In genomic region chr5:98517559-98517958, GRCh38 we compare ENCODE assay signal across 23 cellular contexts.
"Had no signal": no experiment of that assay in that cellular context is flagged by ENCODE, and none has a peak within 500 bp of the region (broad histone marks: within the 10 kb centered on the region; RNA-seq: fewer than 3 reads in every experiment).

No MANE protein-coding gene starts in this region.

- H3K9me3 ChIP-seq: breast epithelium, esophagus squamous epithelium, right lobe of liver, testis had no signal

- FAIRE-seq: frontal cortex, urothelium cell line had no signal

- DNase-seq: activated CD4-positive, alpha-beta T cell treated with anti-CD3 and anti-CD28 coated beads for 4 hours; activated CD4-positive, alpha-beta T cell treated with anti-CD3 and anti-CD28 coated beads, Interleukin-2, amount 50 U/mL, for 4 hours; activated naive CD4-positive, alpha-beta T cell; activated T-cell treated with anti-CD3 and anti-CD28 coated beads for 4 hours; activated T-cell treated with anti-CD3 and anti-CD28 coated beads, Interleukin-2, amount 50 U/mL, for 72 hours; dermis blood vessel endothelial cell; effector CD4-positive, alpha-beta T cell; esophagus squamous epithelium; islet precursor cell; left ventricle myocardium superior; naive thymus-derived CD4-positive, alpha-beta T cell; occipital lobe; right lobe of liver; stimulated activated CD4-positive, alpha-beta T cell treated with anti-CD3 and anti-CD28 coated beads, Interleukin-1b, Interleukin-23, amount 100 ng/mL, for 48 hours; stimulated activated CD4-positive, alpha-beta T cell treated with anti-CD3 and anti-CD28 coated beads, Interleukin-4, amount 100 ng/mL, for 4 hours; stimulated activated CD8-positive, alpha-beta memory T cell treated with anti-CD3 and anti-CD28 coated beads, Interleukin-4, amount 100 ng/mL, for 48 hours; T-helper 1 cell; testis had no signal

- H3K27ac ChIP-seq: breast epithelium, epithelial cell of prostate, esophagus squamous epithelium, right lobe of liver, testis had no signal

- H3K27me3 ChIP-seq: breast epithelium, esophagus squamous epithelium, right lobe of liver, testis had no signal

- H3K36me3 ChIP-seq: breast epithelium, esophagus squamous epithelium, right lobe of liver had no signal

- H3K4me3 ChIP-seq: breast epithelium, esophagus squamous epithelium, right lobe of liver, smooth muscle cell, testis had no signal

- H3K4me1 ChIP-seq: breast epithelium, esophagus squamous epithelium, right lobe of liver had no signal

- H3K4me2 ChIP-seq: smooth muscle cell had no signal
